Comparison of ENCODE assay signal across 19 cellular contexts in the genomic region with DNA sequence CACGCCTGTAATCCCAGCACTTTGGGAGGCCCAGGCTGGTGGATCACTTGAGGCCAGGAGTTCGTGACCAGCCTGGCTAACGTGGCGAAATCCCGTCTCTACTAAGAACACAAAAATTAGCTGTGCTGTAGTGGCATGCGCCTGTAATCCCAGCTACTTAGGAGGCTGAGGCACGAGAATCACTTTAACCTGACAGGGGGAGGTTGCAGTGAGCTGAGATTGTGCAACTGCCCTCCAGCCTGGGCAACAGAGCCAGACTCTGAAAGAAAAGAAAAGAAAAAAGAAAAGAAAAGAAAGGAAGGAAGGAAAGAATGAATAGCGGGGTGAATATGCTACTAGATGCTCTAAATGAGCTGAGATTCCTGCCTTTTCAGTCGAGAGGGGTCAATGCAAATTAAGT. TPM values are rescaled to one million over a fixed set of nuclear protein-coding genes. Genes with fewer than 3 reads are reported as not detected.
DNase-seq lines count a peak whose midpoint lies in the region; ATAC-seq lines count a peak whose summit lies in the region.
"Had no signal": no experiment of that assay in that cellular context is flagged by ENCODE, and none has a peak within 500 bp of the region (broad histone marks: within the 10 kb centered on the region; RNA-seq: fewer than 3 reads in every experiment).

No MANE protein-coding gene starts in this region.

- H3K36me3 ChIP-seq in iPS-15b (ENCODE audit: control insufficient read depth, insufficient read depth, low read length): no peaks in the 10 kb centered on the region
- H3K36me3 ChIP-seq: Peyer's patch, sigmoid colon, WERI-Rb-1 had no signal

- H3K4me3 ChIP-seq in iPS-15b (ENCODE audit: low read depth, low read length): peak overlapping the region; percentile 65
- H3K4me3 ChIP-seq: mucosa of descending colon, sigmoid colon had no signal

- no peaks in the 10 kb centered on the region for H3K9me3 ChIP-seq in iPS-15b (ENCODE audit: control insufficient read depth, insufficient read depth, low read length)
- H3K9me3 ChIP-seq: mucosa of descending colon, Peyer's patch, sigmoid colon had no signal

- ATAC-seq in HG03378 (IDR thresholded peaks at IDR 0.05; ENCODE audit: unreplicated experiment): no peak
- ATAC-seq: left lobe of liver, mucosa of descending colon had no signal

- no peak overlapping the region for H3K9ac ChIP-seq in iPS-15b (ENCODE audit: low read depth, low read length)

- H3K27me3 Mint-ChIP-seq in activated naive CD4-positive, alpha-beta T cell treated with anti-CD3 and anti-CD28 coated beads, Interleukin-2, amount 10 ng/mL, durations not matched to agents 7 days and 5 days: no peaks in the 10 kb centered on the region
- no peaks in the 10 kb centered on the region for H3K27me3 Mint-ChIP-seq in activated CD4-positive, alpha-beta memory T cell treated with anti-CD3 and anti-CD28 coated beads, Interleukin-2, amount 10 ng/mL, durations not matched to agents 7 days and 5 days

- CTCF ChIA-PET in activated naive CD4-positive, alpha-beta T cell treated with anti-CD3 and anti-CD28 coated beads, Interleukin-2, amount 10 ng/mL, durations not matched to agents 7 days and 5 days (lab: Charles Lee): interaction anchor here (1.1 kb wide), 1 partner anchor 169 kb away, joined by 4 read pairs; no protein-coding TSS in a partner anchor
- CTCF ChIA-PET in activated CD4-positive, alpha-beta memory T cell treated with anti-CD3 and anti-CD28 coated beads, Interleukin-2, amount 10 ng/mL, durations not matched to agents 7 days and 5 days (lab: Charles Lee): interaction anchor here (0.9 to 2.0 kb wide), 2 partner anchors 10 to 164 kb away, joined by 3 to 5 read pairs; no protein-coding TSS in a partner anchor

- H3K27ac Mint-ChIP-seq in activated naive CD4-positive, alpha-beta T cell treated with anti-CD3 and anti-CD28 coated beads, Interleukin-2, amount 10 ng/mL, durations not matched to agents 7 days and 5 days: peak overlapping the region; percentile 24
- peak overlapping the region; percentile 87 for H3K27ac Mint-ChIP-seq in activated CD4-positive, alpha-beta memory T cell treated with anti-CD3 and anti-CD28 coated beads, Interleukin-2, amount 10 ng/mL, durations not matched to agents 7 days and 5 days

- H3K4me3 Mint-ChIP-seq in activated naive CD4-positive, alpha-beta T cell treated with anti-CD3 and anti-CD28 coated beads, Interleukin-2, amount 10 ng/mL, durations not matched to agents 7 days and 5 days: peak overlapping the region; percentile 38
- H3K4me3 Mint-ChIP-seq in activated CD4-positive, alpha-beta memory T cell treated with anti-CD3 and anti-CD28 coated beads, Interleukin-2, amount 10 ng/mL, durations not matched to agents 7 days and 5 days: peak overlapping the region; percentile 65

- H3K9me3 Mint-ChIP-seq in activated naive CD4-positive, alpha-beta T cell treated with anti-CD3 and anti-CD28 coated beads, Interleukin-2, amount 10 ng/mL, durations not matched to agents 7 days and 5 days: no peaks in the 10 kb centered on the region
- H3K9me3 Mint-ChIP-seq in activated CD4-positive, alpha-beta memory T cell treated with anti-CD3 and anti-CD28 coated beads, Interleukin-2, amount 10 ng/mL, durations not matched to agents 7 days and 5 days: no peaks in the 10 kb centered on the region

- H3K4me1 Mint-ChIP-seq in activated naive CD4-positive, alpha-beta T cell treated with anti-CD3 and anti-CD28 coated beads, Interleukin-2, amount 10 ng/mL, durations not matched to agents 7 days and 5 days: peaks cover 74% of the 10 kb centered on the region
- H3K4me1 Mint-ChIP-seq in activated CD4-positive, alpha-beta memory T cell treated with anti-CD3 and anti-CD28 coated beads, Interleukin-2, amount 10 ng/mL, durations not matched to agents 7 days and 5 days: peaks cover 76% of the 10 kb centered on the region

- peaks cover 74% of the 10 kb centered on the region for H3K36me3 Mint-ChIP-seq in activated naive CD4-positive, alpha-beta T cell treated with anti-CD3 and anti-CD28 coated beads, Interleukin-2, amount 10 ng/mL, durations not matched to agents 7 days and 5 days
- peaks cover 94% of the 10 kb centered on the region for H3K36me3 Mint-ChIP-seq in activated CD4-positive, alpha-beta memory T cell treated with anti-CD3 and anti-CD28 coated beads, Interleukin-2, amount 10 ng/mL, durations not matched to agents 7 days and 5 days (ENCODE audit: low read depth)

- DNase-seq in activated naive CD4-positive, alpha-beta T cell treated with anti-CD3 and anti-CD28 coated beads, Interleukin-2, amount 10 ng/mL, durations not matched to agents 7 days and 5 days: no peak
- DNase-seq in activated naive CD4-positive, alpha-beta T cell (lab: John Stamatoyannopoulos, UW): no peak
- DNase-seq in activated CD4-positive, alpha-beta memory T cell treated with anti-CD3 and anti-CD28 coated beads, Interleukin-2, amount 10 ng/mL, durations not matched to agents 7 days and 5 days: no peak
- DNase-seq in NCI-H2171 treated with DMSO at 0.1 percent for 48 hours (lab: John Stamatoyannopoulos, UW) (no peak), GF-D8 (lab: John Stamatoyannopoulos, UW) (no peak), Kasumi-1 (lab: John Stamatoyannopoulos, UW) (no peak)
- DNase-seq: activated CD8-positive, alpha-beta memory T cell treated with anti-CD3 and anti-CD28 coated beads, Interleukin-2, amount 50 U/mL, for 4 hours; aorta; COR-L47; Karpas-422; NCI-H1417; sigmoid colon; WERI-Rb-1 had no signal

- H3K27me3 ChIP-seq in iPS-15b (ENCODE audit: control insufficient read depth, insufficient read depth, low read length): peaks cover 100% of the 10 kb centered on the region

- peaks cover 4% of the 10 kb centered on the region for H3K4me1 ChIP-seq in iPS-15b (ENCODE audit: control insufficient read depth, insufficient read depth, low read length)

- POLR2A ChIA-PET in activated CD4-positive, alpha-beta memory T cell treated with anti-CD3 and anti-CD28 coated beads, Interleukin-2, amount 10 ng/mL, durations not matched to agents 7 days and 5 days (lab: Charles Lee): interaction anchor here (0.7 to 1.7 kb wide), 4 partner anchors 13 to 58 kb away, joined by 3 to 8 read pairs (median 4); no protein-coding TSS in a partner anchor

RNA-seq across cellular contexts. Expression of gene GFI1, which starts 7.1 kb away (rescaled TPM):
- total RNA-seq in activated CD4-positive, alpha-beta memory T cell treated with anti-CD3 and anti-CD28 coated beads, Interleukin-2, amount 10 ng/mL, durations not matched to agents 7 days and 5 days: 10 to 100 TPM; 76.9 to 80.8 TPM
- total RNA-seq: cerebellum had no signal
